In the genomic region with DNA sequence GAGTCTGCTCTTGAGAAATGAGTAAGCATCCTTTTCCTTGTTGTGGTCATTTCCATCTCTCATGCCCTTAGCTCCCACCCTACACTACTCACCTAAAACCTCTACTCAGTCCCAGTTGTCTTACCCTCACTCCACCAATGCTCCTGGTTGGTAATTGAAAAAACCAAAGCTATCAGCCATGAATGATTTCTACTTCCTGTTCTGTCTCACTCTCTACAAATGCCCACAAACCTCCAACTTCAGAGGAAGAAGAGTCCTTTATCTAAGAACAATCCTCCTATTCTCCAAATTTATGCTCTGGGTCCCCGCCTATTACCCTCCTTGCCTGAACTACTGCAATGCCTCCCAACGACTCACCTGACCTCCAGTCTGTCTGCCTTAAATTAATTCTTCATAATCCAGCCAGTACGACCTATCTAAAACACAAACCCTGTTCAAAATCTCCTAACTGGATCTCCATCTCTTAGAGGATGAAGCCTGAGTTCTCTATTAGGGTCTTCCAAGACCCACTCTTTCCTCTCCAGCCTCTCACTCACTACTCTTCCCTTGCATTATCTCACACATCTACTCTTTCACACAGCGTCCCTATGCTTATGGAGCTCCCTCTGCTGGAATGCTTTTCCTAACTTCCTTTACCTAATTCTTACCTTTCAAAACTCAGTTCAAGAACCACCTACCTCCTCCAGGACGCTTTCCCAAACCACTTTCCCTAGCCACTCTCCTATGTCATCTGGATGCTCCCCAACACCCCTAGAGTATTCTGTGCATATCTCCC, we compare ENCODE assay signal across 1 cellular context.
TF ChIP-seq lines count a peak whose summit lies in the region.

No MANE protein-coding gene starts in this region.

TF ChIP-seq in HepG2, 621 proteins besides CTCF, POLR2A, EP300 and RAD21 (continued from another document and continues in another):
- TF ChIP-seq, protein P1, sequence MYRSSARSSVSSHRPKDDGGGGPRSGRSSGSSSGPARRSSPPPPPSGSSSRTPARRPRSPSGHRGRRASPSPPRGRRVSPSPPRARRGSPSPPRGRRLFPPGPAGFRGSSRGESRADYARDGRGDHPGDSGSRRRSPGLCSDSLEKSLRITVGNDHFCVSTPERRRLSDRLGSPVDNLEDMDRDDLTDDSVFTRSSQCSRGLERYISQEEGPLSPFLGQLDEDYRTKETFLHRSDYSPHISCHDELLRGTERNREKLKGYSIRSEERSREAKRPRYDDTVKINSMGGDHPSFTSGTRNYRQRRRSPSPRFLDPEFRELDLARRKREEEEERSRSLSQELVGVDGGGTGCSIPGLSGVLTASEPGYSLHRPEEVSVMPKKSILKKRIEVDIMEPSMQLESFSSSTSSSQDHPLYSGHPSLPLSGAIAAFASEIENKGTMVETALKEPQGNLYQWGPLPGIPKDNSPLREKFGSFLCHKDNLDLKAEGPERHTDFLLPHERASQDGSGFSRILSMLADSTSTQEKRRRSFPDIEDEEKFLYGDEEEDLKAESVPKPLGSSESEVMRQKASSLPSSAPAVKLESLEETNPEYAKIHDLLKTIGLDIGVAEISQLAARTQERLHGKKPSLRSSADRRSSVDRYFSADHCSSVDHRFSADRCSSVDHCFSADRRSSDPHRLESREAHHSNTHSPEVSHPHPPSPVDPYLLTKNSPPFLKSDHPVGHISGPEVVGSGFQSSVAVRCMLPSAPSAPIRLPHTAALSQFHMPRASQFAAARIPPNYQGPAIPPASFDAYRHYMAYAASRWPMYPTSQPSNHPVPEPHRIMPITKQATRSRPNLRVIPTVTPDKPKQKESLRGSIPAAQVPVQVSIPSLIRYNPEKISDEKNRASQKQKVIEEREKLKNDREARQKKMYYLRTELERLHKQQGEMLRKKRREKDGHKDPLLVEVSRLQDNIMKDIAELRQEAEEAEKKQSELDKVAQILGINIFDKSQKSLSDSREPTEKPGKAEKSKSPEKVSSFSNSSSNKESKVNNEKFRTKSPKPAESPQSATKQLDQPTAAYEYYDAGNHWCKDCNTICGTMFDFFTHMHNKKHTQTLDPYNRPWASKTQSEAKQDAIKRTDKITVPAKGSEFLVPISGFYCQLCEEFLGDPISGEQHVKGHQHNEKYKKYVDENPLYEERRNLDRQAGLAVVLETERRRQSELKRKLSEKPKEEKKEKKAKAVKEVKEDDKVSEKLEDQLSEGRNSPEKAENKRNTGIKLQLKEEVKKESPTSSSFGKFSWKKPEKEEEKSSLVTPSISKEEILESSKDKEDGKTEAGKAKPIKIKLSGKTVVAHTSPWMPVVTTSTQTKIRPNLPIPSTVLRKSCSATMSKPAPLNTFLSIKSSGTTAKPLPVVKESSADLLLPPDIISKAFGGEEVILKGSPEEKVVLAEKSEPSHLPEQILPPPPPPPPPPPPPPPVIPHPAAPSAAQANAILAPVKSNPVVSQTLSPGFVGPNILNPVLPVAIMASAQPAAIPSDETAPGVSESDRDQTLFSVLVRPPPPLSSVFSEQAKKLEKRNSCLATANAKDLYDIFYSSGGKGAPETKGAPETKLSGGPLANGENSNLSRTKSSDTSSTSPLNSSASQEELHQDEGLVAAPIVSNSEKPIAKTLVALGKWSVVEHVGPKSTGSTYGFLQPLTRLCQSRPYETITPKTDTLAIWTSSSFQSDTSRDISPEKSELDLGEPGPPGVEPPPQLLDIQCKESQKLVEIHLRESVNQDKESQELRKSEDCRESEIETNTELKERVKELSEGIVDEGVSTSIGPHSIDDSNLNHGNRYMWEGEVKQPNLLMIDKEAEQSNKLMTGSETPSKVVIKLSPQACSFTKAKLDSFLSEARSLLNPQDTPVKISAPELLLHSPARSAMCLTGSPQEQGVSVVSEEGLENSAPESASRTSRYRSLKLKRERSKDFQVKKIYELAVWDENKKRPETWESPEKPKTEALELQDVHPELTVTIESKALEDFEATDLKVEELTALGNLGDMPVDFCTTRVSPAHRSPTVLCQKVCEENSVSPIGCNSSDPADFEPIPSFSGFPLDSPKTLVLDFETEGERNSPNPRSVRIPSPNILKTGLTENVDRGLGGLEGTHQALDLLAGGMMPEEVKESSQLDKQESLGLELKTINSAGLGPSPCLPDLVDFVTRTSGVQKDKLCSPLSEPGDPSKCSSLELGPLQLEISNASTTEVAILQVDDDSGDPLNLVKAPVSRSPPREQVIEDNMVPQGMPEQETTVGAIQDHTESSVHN (CRISPR knock-in tag; IDR thresholded peaks at IDR 0.05), result 0 out of 2 replicates have a peak, but pooled peaks have one; percentile 23
- TF ChIP-seq MBNL3 (CRISPR knock-in tag; conservative IDR thresholded peaks at IDR 0.05) (0 out of 2 replicates have a peak, but pooled peaks have one; percentile 47), ZNF282 (IDR thresholded peaks at IDR 0.05; ENCODE audit: partially characterized antibody) (peak; percentile 6), ZNF704 (CRISPR knock-in tag; IDR thresholded peaks at IDR 0.05; ENCODE audit: borderline replicate concordance) (peak; percentile 25; the same call in 1 of the 2 replicates), ZNF614 (CRISPR knock-in tag; IDR thresholded peaks at IDR 0.05; ENCODE audit: borderline replicate concordance) (peak; percentile 84), TMF1 (CRISPR knock-in tag; IDR thresholded peaks at IDR 0.05; ENCODE audit: low read depth) (no peak), THAP11 (CRISPR knock-in tag; IDR thresholded peaks at IDR 0.05) (peak; percentile 59; the same call in 1 of the 2 replicates), SP140L (CRISPR knock-in tag; IDR thresholded peaks at IDR 0.05; ENCODE audit: borderline replicate concordance) (0 out of 2 replicates have a peak, but pooled peaks have one; percentile 51), HNF4A (CRISPR knock-in tag; IDR thresholded peaks at IDR 0.05) (0 out of 2 replicates have a peak, but pooled peaks have one; percentile 4), NCOR1 (IDR thresholded peaks at IDR 0.05; ENCODE audit: borderline replicate concordance, low read length) (no peak), BORCS8-MEF2B (CRISPR knock-in tag; IDR thresholded peaks at IDR 0.05) (no peak; the same call in 1 of the 2 replicates), ZNF547 (CRISPR knock-in tag; IDR thresholded peaks at IDR 0.05) (0 out of 2 replicates have a peak, but pooled peaks have one; percentile 60), ZGPAT (CRISPR knock-in tag; IDR thresholded peaks at IDR 0.05) (0 out of 2 replicates have a peak, but pooled peaks have one; percentile 43), MED1 (CRISPR knock-in tag; IDR thresholded peaks at IDR 0.05) (peak; percentile 36; the same call in 1 of the 2 replicates), SSRP1 (CRISPR knock-in tag; IDR thresholded peaks at IDR 0.05) (no peak), STAG1 (CRISPR knock-in tag; IDR thresholded peaks at IDR 0.05) (peak; percentile 74), MXI1 (IDR thresholded peaks at IDR 0.05; ENCODE audit: borderline replicate concordance, low read depth, low read length) (peak; percentile 40; the same call in 1 of the 3 replicates), ZBTB7B (CRISPR knock-in tag; IDR thresholded peaks at IDR 0.05) (peak; percentile 53; the same call in 1 of the 2 replicates), ZSCAN9 (CRISPR knock-in tag; IDR thresholded peaks at IDR 0.05; ENCODE audit: borderline replicate concordance) (peak; percentile 60; the same call in 1 of the 2 replicates), KDM1A (CRISPR knock-in tag; IDR thresholded peaks at IDR 0.05) (no peak), HDAC2 (CRISPR knock-in tag; IDR thresholded peaks at IDR 0.05) (peak; percentile 75), ZNF792 (CRISPR knock-in tag; IDR thresholded peaks at IDR 0.05) (peak; percentile 77), ZSCAN29 (CRISPR knock-in tag; conservative IDR thresholded peaks at IDR 0.05) (0 out of 2 replicates have a peak, but pooled peaks have one; percentile 73), ZKSCAN5 (CRISPR knock-in tag; IDR thresholded peaks at IDR 0.05) (peak; percentile 86), KAT2B (IDR thresholded peaks at IDR 0.05; ENCODE audit: borderline replicate concordance, low read depth, low read length) (no peak), ARNT2 (CRISPR knock-in tag; IDR thresholded peaks at IDR 0.05; ENCODE audit: low read depth) (0 out of 2 replicates have a peak, but pooled peaks have one; percentile 46), ZNF605 (CRISPR knock-in tag; IDR thresholded peaks at IDR 0.05) (peak; percentile 49; the same call in 1 of the 2 replicates), MAFK (conservative IDR thresholded peaks at IDR 0.05 in 1 of 2, IDR thresholded peaks at IDR 0.05 in 1 of 2; ENCODE audit: low read length in 2 of 2) (no peak), NR2F1 (CRISPR knock-in tag; IDR thresholded peaks at IDR 0.05) (0 out of 4 replicates have a peak, but pooled peaks of 1 of the 2 experiments have one; percentile 4), ZNF275 (CRISPR knock-in tag; IDR thresholded peaks at IDR 0.05; ENCODE audit: borderline replicate concordance) (no peak), ETV5 (CRISPR knock-in tag; IDR thresholded peaks at IDR 0.05; ENCODE audit: borderline replicate concordance) (peak; percentile 37; the same call in 1 of the 2 replicates), KAT8 (CRISPR knock-in tag; IDR thresholded peaks at IDR 0.05) (peak; percentile 65; the same call in 1 of the 2 replicates), ZFY (CRISPR knock-in tag; IDR thresholded peaks at IDR 0.05) (peak; percentile 21; the same call in 1 of the 2 replicates), ZNF138 (CRISPR knock-in tag; IDR thresholded peaks at IDR 0.05; ENCODE audit: low read depth) (no peak), ZNF441 (CRISPR knock-in tag; IDR thresholded peaks at IDR 0.05; ENCODE audit: borderline replicate concordance) (peak; percentile 18; the same call in 1 of the 2 replicates), ZMYM4 (CRISPR knock-in tag; IDR thresholded peaks at IDR 0.05) (peak; percentile 34; the same call in 1 of the 2 replicates)
- TF ChIP-seq, protein P2, sequence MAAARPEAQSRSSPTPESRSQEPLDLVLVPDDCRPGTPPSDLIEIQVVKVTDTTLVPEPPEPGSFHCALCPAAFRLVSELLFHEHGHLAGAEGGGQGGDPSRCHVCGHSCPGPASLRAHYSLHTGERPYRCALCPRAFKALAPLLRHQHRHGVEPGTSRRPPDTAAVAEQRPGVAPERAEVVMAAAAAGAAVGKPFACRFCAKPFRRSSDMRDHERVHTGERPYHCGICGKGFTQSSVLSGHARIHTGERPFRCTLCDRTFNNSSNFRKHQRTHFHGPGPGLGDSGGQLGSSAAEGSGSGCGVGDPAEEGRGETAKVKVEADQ (CRISPR knock-in tag; IDR thresholded peaks at IDR 0.05; ENCODE audit: borderline replicate concordance), result no peak
- TF ChIP-seq, protein P3, sequence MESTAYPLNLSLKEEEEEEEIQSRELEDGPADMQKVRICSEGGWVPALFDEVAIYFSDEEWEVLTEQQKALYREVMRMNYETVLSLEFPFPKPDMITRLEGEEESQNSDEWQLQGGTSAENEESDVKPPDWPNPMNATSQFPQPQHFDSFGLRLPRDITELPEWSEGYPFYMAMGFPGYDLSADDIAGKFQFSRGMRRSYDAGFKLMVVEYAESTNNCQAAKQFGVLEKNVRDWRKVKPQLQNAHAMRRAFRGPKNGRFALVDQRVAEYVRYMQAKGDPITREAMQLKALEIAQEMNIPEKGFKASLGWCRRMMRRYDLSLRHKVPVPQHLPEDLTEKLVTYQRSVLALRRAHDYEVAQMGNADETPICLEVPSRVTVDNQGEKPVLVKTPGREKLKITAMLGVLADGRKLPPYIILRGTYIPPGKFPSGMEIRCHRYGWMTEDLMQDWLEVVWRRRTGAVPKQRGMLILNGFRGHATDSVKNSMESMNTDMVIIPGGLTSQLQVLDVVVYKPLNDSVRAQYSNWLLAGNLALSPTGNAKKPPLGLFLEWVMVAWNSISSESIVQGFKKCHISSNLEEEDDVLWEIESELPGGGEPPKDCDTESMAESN (CRISPR knock-in tag; conservative IDR thresholded peaks at IDR 0.05), result 0 out of 2 replicates have a peak, but pooled peaks have one; percentile 42
- TF ChIP-seq, protein P4, sequence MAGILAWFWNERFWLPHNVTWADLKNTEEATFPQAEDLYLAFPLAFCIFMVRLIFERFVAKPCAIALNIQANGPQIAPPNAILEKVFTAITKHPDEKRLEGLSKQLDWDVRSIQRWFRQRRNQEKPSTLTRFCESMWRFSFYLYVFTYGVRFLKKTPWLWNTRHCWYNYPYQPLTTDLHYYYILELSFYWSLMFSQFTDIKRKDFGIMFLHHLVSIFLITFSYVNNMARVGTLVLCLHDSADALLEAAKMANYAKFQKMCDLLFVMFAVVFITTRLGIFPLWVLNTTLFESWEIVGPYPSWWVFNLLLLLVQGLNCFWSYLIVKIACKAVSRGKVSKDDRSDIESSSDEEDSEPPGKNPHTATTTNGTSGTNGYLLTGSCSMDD (CRISPR knock-in tag; IDR thresholded peaks at IDR 0.05), result no peak
- TF ChIP-seq, protein P5, sequence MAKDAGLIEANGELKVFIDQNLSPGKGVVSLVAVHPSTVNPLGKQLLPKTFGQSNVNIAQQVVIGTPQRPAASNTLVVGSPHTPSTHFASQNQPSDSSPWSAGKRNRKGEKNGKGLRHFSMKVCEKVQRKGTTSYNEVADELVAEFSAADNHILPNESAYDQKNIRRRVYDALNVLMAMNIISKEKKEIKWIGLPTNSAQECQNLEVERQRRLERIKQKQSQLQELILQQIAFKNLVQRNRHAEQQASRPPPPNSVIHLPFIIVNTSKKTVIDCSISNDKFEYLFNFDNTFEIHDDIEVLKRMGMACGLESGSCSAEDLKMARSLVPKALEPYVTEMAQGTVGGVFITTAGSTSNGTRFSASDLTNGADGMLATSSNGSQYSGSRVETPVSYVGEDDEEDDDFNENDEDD (CRISPR knock-in tag; IDR thresholded peaks at IDR 0.05; ENCODE audit: borderline replicate concordance), result peak; percentile 48; the same call in 1 of the 2 replicates
